Comparison of ENCODE assay signal across 18 cellular contexts in the genomic region with DNA sequence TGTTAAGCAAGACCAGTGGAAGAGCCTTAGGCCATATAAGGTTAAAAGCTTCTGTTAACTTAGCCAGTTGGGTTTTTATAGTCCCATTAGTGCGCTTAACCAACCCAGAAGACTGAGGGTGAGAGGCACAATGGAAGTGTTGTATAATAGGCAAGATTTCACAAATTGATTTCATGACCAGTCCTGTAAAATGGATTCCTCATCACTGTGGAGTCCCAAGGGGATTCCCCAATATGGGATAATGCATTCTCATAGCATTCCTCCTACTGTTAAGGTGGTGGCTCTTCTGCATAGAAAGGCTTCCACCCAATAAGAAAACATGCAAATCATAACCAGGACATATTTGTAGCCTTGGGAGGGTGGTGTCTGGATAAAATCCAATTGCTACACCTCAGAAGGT. TPM values are rescaled to one million over a fixed set of nuclear protein-coding genes. Genes with fewer than 3 reads are reported as not detected.
DNase-seq lines count a peak whose midpoint lies in the region; ATAC-seq, FAIRE-seq and TF ChIP-seq lines count a peak whose summit lies in the region.
"Had no signal": no experiment of that assay in that cellular context is flagged by ENCODE, and none has a peak within 500 bp of the region (broad histone marks: within the 10 kb centered on the region; RNA-seq: fewer than 3 reads in every experiment).

No MANE protein-coding gene starts in this region.

- H3K4me2 ChIP-seq in PC-3 (ENCODE audit: low read length) (no peak overlapping the region), mesendoderm (ENCODE audit: low read length) (no peak overlapping the region)

- no CpG with 5 or more reads among the region's 1 CpG for WGBS in mesendoderm (ENCODE audit: extremely low coverage, insufficient coverage, low lambda C conversion rate)
- 94% methylated on average over 1 of the region's 1 CpG; no CpG with 5 or more reads in 1 of the 2 donors for WGBS in transverse colon (ENCODE audit: low coverage in 1 of 2), 2 donors

- in situ Hi-C loops in transverse colon (cut with MboI; ENCODE audit: low pct_ligation_motif_present in 1 of 4, low pct_unique_long_range_greater_than_20kb in 1 of 4, low sequenced_read_pairs in 3 of 4): no loop called here

- H3K27ac ChIP-seq in PC-3 (ENCODE audit: low read length): 0 out of 2 replicates have a peak overlapping the region, but pooled peaks have one; percentile 15
- H3K27ac ChIP-seq in mesendoderm (ENCODE audit: low read depth, low read length): no peak overlapping the region
- H3K27ac ChIP-seq in transverse colon: no peak overlapping the region

- no peaks in the 10 kb centered on the region for H3K79me1 ChIP-seq in mesendoderm (ENCODE audit: low read length)

- CTCF ChIA-PET in PC-3 (lab: Charles Lee): no interaction called here

- H3K18ac ChIP-seq in mesendoderm (ENCODE audit: low read length): no peak overlapping the region

- no peaks in the 10 kb centered on the region for H3F3A ChIP-seq in PC-3 (ENCODE audit: low read length, unreplicated experiment)

- H2BK5ac ChIP-seq in mesendoderm (ENCODE audit: low read length): no peak overlapping the region

- H2AK5ac ChIP-seq in mesendoderm (ENCODE audit: low read length): no peak overlapping the region

- H3K9ac ChIP-seq in PC-3 (ENCODE audit: low read length): no peak overlapping the region
- H3K9ac ChIP-seq in mesendoderm (ENCODE audit: low read length): no peak overlapping the region

- TF ChIP-seq CTCF in PC-3 (conservative IDR thresholded peaks at IDR 0.05; ENCODE audit: low read depth, low read length) (no peak), bronchial epithelial cell (IDR thresholded peaks at IDR 0.05; ENCODE audit: insufficient read depth, low read length, severe bottlenecking) (no peak), transverse colon (IDR thresholded peaks at IDR 0.05) (no peak)

- H3K27me3 ChIP-seq in PC-3 (ENCODE audit: low read length): no peaks in the 10 kb centered on the region
- H3K27me3 ChIP-seq in bronchial epithelial cell (ENCODE audit: control insufficient read depth, insufficient read depth, low read length): no peaks in the 10 kb centered on the region
- no peaks in the 10 kb centered on the region for H3K27me3 ChIP-seq in mesendoderm (ENCODE audit: insufficient read depth, low read length, poor library complexity)
- no peaks in the 10 kb centered on the region for H3K27me3 ChIP-seq in transverse colon

- ATAC-seq in PC-3 (no peak), GM19324 (IDR thresholded peaks at IDR 0.05; ENCODE audit: low FRiP score, unreplicated experiment) (no peak)

- no peaks in the 10 kb centered on the region for H3K9me2 ChIP-seq in PC-3 (replicated peaks; ENCODE audit: low read length)

- POLR2A ChIA-PET in PC-3 (lab: Charles Lee; ENCODE audit: unreplicated experiment): no interaction called here

- H3K23ac ChIP-seq in mesendoderm (ENCODE audit: low read length): no peak overlapping the region

- DNase-seq in EH (ENCODE audit: low read depth) (peak; percentile 49), PC-3 (peak; percentile 44), bronchial epithelial cell (ENCODE audit: low read depth) (peak; percentile 86), mesendoderm (no peak), NCI-H2107 treated with DMSO at 0.1 percent for 48 hours (lab: John Stamatoyannopoulos, UW; ENCODE audit: unreplicated experiment) (no peak), transverse colon (no peak)
- DNase-seq in activated CD4-positive, CD25-positive, alpha-beta regulatory T cell treated with anti-CD3 and anti-CD28 coated beads, Interleukin-2, amount 50 U/mL, for 72 hours: no peak
- DNase-seq: AML-193, DND-41, HFFc6, NCI-H1436, NCI-H2081, NCI-H2227 treated with DMSO at 0.1 percent for 48 hours, NCI-H69, SHP77 had no signal

- H2BK15ac ChIP-seq in mesendoderm (replicated peaks; ENCODE audit: low read depth): peak overlapping the region; percentile 64

- H3K79me2 ChIP-seq in PC-3 (ENCODE audit: low read length) (no peaks in the 10 kb centered on the region), mesendoderm (ENCODE audit: control insufficient read depth, insufficient read depth, low read length) (no peaks in the 10 kb centered on the region)

- no peak overlapping the region for H3K4me3 ChIP-seq in PC-3 (ENCODE audit: low read length)
- no peak overlapping the region for H3K4me3 ChIP-seq in bronchial epithelial cell (ENCODE audit: low read depth, low read length)
- no peak overlapping the region for H3K4me3 ChIP-seq in mesendoderm (ENCODE audit: low read length)
- no peak overlapping the region for H3K4me3 ChIP-seq in transverse colon
- H3K4me3 ChIP-seq: PC-9 had no signal

- no peaks in the 10 kb centered on the region for H3K36me3 ChIP-seq in PC-3 (ENCODE audit: low read depth, low read length)
- H3K36me3 ChIP-seq in bronchial epithelial cell (ENCODE audit: control insufficient read depth, insufficient read depth, low read length): no peaks in the 10 kb centered on the region
- H3K36me3 ChIP-seq in mesendoderm (ENCODE audit: control insufficient read depth, insufficient read depth, low read length): no peaks in the 10 kb centered on the region
- no peaks in the 10 kb centered on the region for H3K36me3 ChIP-seq in transverse colon

- H3K4ac ChIP-seq in mesendoderm (ENCODE audit: low read depth, low read length): no peak overlapping the region

- no peak for TF ChIP-seq EP300 in transverse colon (IDR thresholded peaks at IDR 0.05; ENCODE audit: low read depth)

- H2BK120ac ChIP-seq in mesendoderm (ENCODE audit: low read depth, low read length): no peak overlapping the region

- no peak overlapping the region for H2AFZ ChIP-seq in PC-3 (ENCODE audit: low read length)
- H2AFZ ChIP-seq: PC-9 had no signal

- no peak overlapping the region for H3K56ac ChIP-seq in mesendoderm (ENCODE audit: low read length)

- H3K9me3 ChIP-seq in PC-3 (ENCODE audit: low read length) (no peaks in the 10 kb centered on the region), transverse colon (no peaks in the 10 kb centered on the region)

- no peak overlapping the region for H4K8ac ChIP-seq in mesendoderm (ENCODE audit: low read depth, low read length)

- intact Hi-C loops in PC-3 (cut with micrococcal nuclease): no loop called here
- intact Hi-C loops in transverse colon (cut with DNase I; ENCODE audit: low total_unique reads): no loop called here

- no peak overlapping the region for H4K5ac ChIP-seq in mesendoderm (ENCODE audit: low read length)

- H3K4me1 ChIP-seq in PC-3 (ENCODE audit: insufficient read depth, low read length): peaks cover 35% of the 10 kb centered on the region
- peaks cover 11% of the 10 kb centered on the region for H3K4me1 ChIP-seq in mesendoderm (ENCODE audit: control insufficient read depth, low read depth, low read length)
- no peaks in the 10 kb centered on the region for H3K4me1 ChIP-seq in transverse colon

- FAIRE-seq in bronchial epithelial cell (lab: Jason Lieb, UNC): no peak

- TF ChIP-seq POLR2A in transverse colon (IDR thresholded peaks at IDR 0.05): no peak

- BruUV-seq in PC-3 (replicated peaks; lab: Mats Ljungman, UMichigan): no TSS peak

- H4K20me1 ChIP-seq in PC-3 (ENCODE audit: low read length): no peaks in the 10 kb centered on the region

RNA-seq across cellular contexts. Expression of a gene that starts 22.1 kb away (rescaled TPM):
- total RNA-seq in PC-3 (2014; rRNA removed): 0.06 and 0.29 TPM in 2 replicates
- 4.2 and 7.2 TPM in 2 replicates for total RNA-seq in bronchial epithelial cell
- polyA plus RNA-seq in mesendoderm (2013, experiment 1 of 2): not detected
- not detected for polyA plus RNA-seq in mesendoderm (2013, experiment 2 of 2)
- total RNA-seq in transverse colon: 10 to 100 TPM; 19.8 to 75.9 (median 47.3) TPM
- total RNA-seq: H4, HFFc6, PC-9 had no signal

Comparison
In these comparisons a context has a peak if more than half of its experiments do, and no peak if none do; other contexts are left out.
1. DNase-seq: peak in EH (single experiment), PC-3 (single experiment) and bronchial epithelial cell (single experiment); none in mesendoderm (single experiment), activated CD4-positive, CD25-positive, alpha-beta regulatory T cell treated with anti-CD3 and anti-CD28 coated beads, Interleukin-2, amount 50 U/mL, for 72 hours (single experiment), NCI-H2107 treated with DMSO at 0.1 percent for 48 hours (single experiment) and transverse colon (single experiment).